ENCODE assay signal across 25 cellular contexts in genomic region chr20:59809630-59810375, GRCh38.
DNase-seq lines count a peak whose midpoint lies in the region; ATAC-seq, FAIRE-seq and TF ChIP-seq lines count a peak whose summit lies in the region.
"Had no signal": no experiment of that assay in that cellular context is flagged by ENCODE, and none has a peak within 500 bp of the region (broad histone marks: within the 10 kb centered on the region; RNA-seq: fewer than 3 reads in every experiment).

No MANE protein-coding gene starts in this region.

- H3K36me3 ChIP-seq in MM.1S (replicated peaks; ENCODE audit: insufficient read depth, low read length) (no peaks in the 10 kb centered on the region), K562 (ENCODE audit: control insufficient read depth, insufficient read depth, low read length) (no peaks in the 10 kb centered on the region), kidney (ENCODE audit: control insufficient read depth in 1 of 2, insufficient read depth in 2 of 2, low read length in 2 of 2) (no peaks in the 10 kb centered on the region)
- H3K36me3 ChIP-seq: Peyer's patch, SJSA1 had no signal

- no peak for TF ChIP-seq EP300 in K562 (IDR thresholded peaks at IDR 0.05; ENCODE audit: low read length)

- H3K9me3 ChIP-seq in MM.1S (replicated peaks; ENCODE audit: insufficient read depth, low read length) = no peaks in the 10 kb centered on the region
- H3K9me3 ChIP-seq in K562 (replicated peaks; ENCODE audit: control insufficient read depth, insufficient read depth, low read depth, low read length) = no peaks in the 10 kb centered on the region
- H3K9me3 ChIP-seq in kidney (ENCODE audit: control insufficient read depth in 1 of 2, low read length in 2 of 2) = no peaks in the 10 kb centered on the region
- H3K9me3 ChIP-seq: BLaER1, Peyer's patch, SJSA1 had no signal

- H3K79me2 ChIP-seq in MM.1S (ENCODE audit: low read length) (no peaks in the 10 kb centered on the region), K562 (ENCODE audit: control insufficient read depth, insufficient read depth, low read length) (no peaks in the 10 kb centered on the region)

- ATAC-seq in K562 = no peak

- no peaks in the 10 kb centered on the region for H3K4me1 Mint-ChIP-seq in osteocyte (ENCODE audit: unreplicated experiment)

- H3K9ac ChIP-seq in MM.1S (ENCODE audit: low read length) (peak overlapping the region; percentile 46; the same call in 1 of the 2 replicates), K562 (ENCODE audit: insufficient read depth in 1 of 2, low read depth in 2 of 2, low read length in 2 of 2) (no peak overlapping the region), kidney (ENCODE audit: low read length in 2 of 2) (no peak overlapping the region)
- H3K9ac ChIP-seq: BLaER1 had no signal

- intact Hi-C loops in K562 (cut with micrococcal nuclease) (no loop called here), kidney (cut with DNase I) (no loop called here)

- H3F3A ChIP-seq in MM.1S (ENCODE audit: insufficient read depth, low read length) = peaks cover 5% of the 10 kb centered on the region

- H3K9me1 ChIP-seq in K562 (ENCODE audit: control insufficient read depth, insufficient read depth, low read length) = no peaks in the 10 kb centered on the region

- no TSS peak for BruUV-seq in K562 (replicated peaks; lab: Mats Ljungman, UMichigan)

- H3K27me3 Mint-ChIP-seq in osteocyte (ENCODE audit: unreplicated experiment) = no peaks in the 10 kb centered on the region

- CTCF ChIA-PET in K562 (lab: Yijun Ruan, JAX; ENCODE audit: low intra/inter-chr PET ratio) = no interaction called here

- H2AFZ ChIP-seq in MM.1S (ENCODE audit: low read length) (0 out of 2 replicates have a peak overlapping the region, but pooled peaks have one; percentile 62), K562 (ENCODE audit: low read depth, low read length) (no peak overlapping the region)
- H2AFZ ChIP-seq: GM23338 had no signal

- no peak for TF ChIP-seq POLR2A in K562 (conservative IDR thresholded peaks at IDR 0.05)

- POLR2A ChIA-PET in K562 (lab: Yijun Ruan, JAX) = interaction anchor here (1.1 to 1.2 kb wide), 2 partner anchors 11 to 14 kb away, joined by 3 to 6 read pairs; no protein-coding TSS in a partner anchor

- in situ Hi-C loops in K562 (cut with MboI) (no loop called here), GM13976 (cut with MboI; ENCODE audit: low sequenced_read_pairs, unreplicated experiment) (no loop called here)

- DNase-seq in MM.1S (no peak), K562 (ENCODE audit: extremely low read depth in 1 of 4, low spot score in 3 of 4) (no peak), kidney (peak; percentile 35), osteocyte (ENCODE audit: extremely low spot score, unreplicated experiment) (peak; percentile 66), NCI-H526 (lab: John Stamatoyannopoulos, UW) (no peak), GM13976 (ENCODE audit: low spot score) (no peak), DMS79 treated with DMSO at 0.1 percent for 48 hours (lab: John Stamatoyannopoulos, UW) (no peak)
- DNase-seq: ACHN; CD4-positive, alpha-beta T cell; DMS153; HCEC 1CT; KG1; NCI-H1092 treated with DMSO at 0.1 percent for 48 hours; NCI-H1694; NCI-H2081; NCI-H2171 treated with DMSO at 0.1 percent for 48 hours; NCI-H524 treated with DMSO at 0.1 percent for 48 hours; Peyer's patch had no signal

- FAIRE-seq in K562 (lab: Jason Lieb, UNC) = no peak
- FAIRE-seq in kidney (lab: Jason Lieb, UNC) = no peak
- FAIRE-seq: G401.6, GM12892, GM18507 had no signal

- no peaks in the 10 kb centered on the region for H3K36me3 Mint-ChIP-seq in osteocyte (ENCODE audit: unreplicated experiment)

- TF ChIP-seq CTCF in MM.1S (IDR thresholded peaks at IDR 0.05; ENCODE audit: low read length) (no peak), K562 (IDR thresholded peaks at IDR 0.05 in 2 of 3, conservative IDR thresholded peaks at IDR 0.05 in 1 of 3; ENCODE audit: insufficient read depth in 2 of 3, low read depth in 1 of 3, low read length in 3 of 3) (no peak), kidney (IDR thresholded peaks at IDR 0.05; ENCODE audit: borderline replicate concordance, extremely low read depth, insufficient read depth) (no peak), osteocyte (IDR thresholded peaks at IDR 0.05) (no peak), GM13976 (IDR thresholded peaks at IDR 0.05; ENCODE audit: borderline replicate concordance, control extremely low read depth, extremely low read depth, insufficient read depth, missing control alignments) (no peak)

- H3K9me3 Mint-ChIP-seq in osteocyte (ENCODE audit: unreplicated experiment) = no peaks in the 10 kb centered on the region
- H3K9me3 Mint-ChIP-seq: CD4-positive, alpha-beta T cell; GM23338 had no signal

- H3K27me3 ChIP-seq in MM.1S (replicated peaks; ENCODE audit: insufficient read depth, low read length) = no peaks in the 10 kb centered on the region
- peaks cover 23 to 74% of the 10 kb centered on the region in 2 experiments; a peak in 4 of 5 replicates for H3K27me3 ChIP-seq in K562 (ENCODE audit: control insufficient read depth in 2 of 2, insufficient read depth in 2 of 2, low read length in 2 of 2)
- H3K27me3 ChIP-seq: BLaER1, Peyer's patch had no signal

- H3K4me2 ChIP-seq in MM.1S (ENCODE audit: low read depth, low read length) (peak overlapping the region; percentile 38), K562 (ENCODE audit: insufficient read depth, low read length) (no peak overlapping the region)
- H3K4me2 ChIP-seq: BLaER1, GM23338 had no signal

- no peak for TF ChIP-seq RAD21 in K562 (CRISPR knock-in tag; conservative IDR thresholded peaks at IDR 0.05 in 1 of 2, IDR thresholded peaks at IDR 0.05 in 1 of 2)

- H3K27ac ChIP-seq in MM.1S (ENCODE audit: low read length) (peak overlapping the region; percentile 74; the same call in 1 of the 2 replicates), K562 (ENCODE audit: extremely low read depth, low read depth, low read length) (no peak overlapping the region), kidney (ENCODE audit: low read depth in 2 of 2, low read length in 2 of 2) (no peak overlapping the region)
- H3K27ac ChIP-seq: BLaER1, HL-60, Peyer's patch, SJSA1 had no signal

- H3K4me1 ChIP-seq in MM.1S (ENCODE audit: low read length) = peaks cover 10% of the 10 kb centered on the region
- no peaks in the 10 kb centered on the region for H3K4me1 ChIP-seq in K562 (replicated peaks in 1 of 2; ENCODE audit: control insufficient read depth in 2 of 2, insufficient read depth in 2 of 2, low read length in 2 of 2)
- no peaks in the 10 kb centered on the region for H3K4me1 ChIP-seq in kidney (ENCODE audit: control insufficient read depth in 1 of 2, insufficient read depth in 1 of 2, low read depth in 1 of 2, low read length in 2 of 2)
- H3K4me1 ChIP-seq: Peyer's patch, SJSA1 had no signal

- H3K4me3 ChIP-seq in MM.1S (ENCODE audit: low read length) = peak overlapping the region; percentile 4; the same call in 1 of the 2 replicates
- H3K4me3 ChIP-seq in K562 = no peak overlapping the region
- no peak overlapping the region for H3K4me3 ChIP-seq in kidney (ENCODE audit: low read length in 2 of 2)
- H3K4me3 ChIP-seq: BLaER1, GM23338, Peyer's patch, SJSA1 had no signal

- H4K20me1 ChIP-seq in MM.1S (ENCODE audit: insufficient read depth, low read length) (no peaks in the 10 kb centered on the region), K562 (replicated peaks; ENCODE audit: control insufficient read depth, insufficient read depth, low read length) (no peaks in the 10 kb centered on the region; the same call in 1 of the 2 replicates)

- H3K9me2 ChIP-seq in MM.1S (replicated peaks; ENCODE audit: insufficient read depth, low read length) = no peaks in the 10 kb centered on the region

- H3K4me3 Mint-ChIP-seq in osteocyte (ENCODE audit: unreplicated experiment) = no peak overlapping the region
- H3K4me3 Mint-ChIP-seq: CD4-positive, alpha-beta T cell; GM23338 had no signal

- WGBS in K562 (ENCODE audit: insufficient coverage, low coverage, missing lambda C conversion rate) = 0% methylated on average over 10 of the region's 10 CpGs

- H3K27ac Mint-ChIP-seq in osteocyte (ENCODE audit: unreplicated experiment) = no peak overlapping the region
- H3K27ac Mint-ChIP-seq: CD4-positive, alpha-beta T cell; GM23338 had no signal

TF ChIP-seq in K562, 482 proteins besides CTCF, POLR2A, EP300 and RAD21 (continues in another document):
- TF ChIP-seq MYC (IDR thresholded peaks at IDR 0.05; ENCODE audit: low read depth, low read length) (no peak), MYC (CRISPR knock-in tag; IDR thresholded peaks at IDR 0.05; ENCODE audit: borderline replicate concordance, low read depth) (no peak)

Comparison
In these comparisons a context has a peak if more than half of its experiments do, and no peak if none do; other contexts are left out.
1. DNase-seq: peak in kidney (single experiment) and osteocyte (single experiment); none in MM.1S (single experiment), K562 (0 of 4), NCI-H526 (0 of 2), GM13976 (single experiment) and DMS79 treated with DMSO at 0.1 percent for 48 hours (single experiment).